In the genomic region with DNA sequence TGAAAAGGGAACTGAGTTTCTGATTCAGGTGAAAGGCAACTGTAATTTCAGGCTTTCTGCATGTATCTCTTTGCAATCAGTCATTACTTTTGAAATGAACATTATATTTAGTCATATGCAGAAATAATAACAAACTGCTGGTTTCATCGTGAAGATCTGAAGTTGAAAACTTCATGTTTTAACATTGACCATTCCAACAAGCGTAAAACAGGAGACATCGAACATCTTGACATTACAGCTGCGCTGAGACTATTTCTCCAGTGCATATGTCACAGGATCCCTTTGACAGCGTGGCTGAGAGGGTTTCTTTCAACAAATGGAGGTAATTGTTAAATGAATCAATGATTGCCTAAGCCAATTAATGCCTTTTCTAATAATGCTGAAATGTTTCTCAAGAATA, we compare ENCODE assay signal across 20 cellular contexts. TPM values are rescaled to one million over a fixed set of nuclear protein-coding genes. Genes with fewer than 3 reads are reported as not detected.
DNase-seq lines count a peak whose midpoint lies in the region; ATAC-seq and TF ChIP-seq lines count a peak whose summit lies in the region.
"Had no signal": no experiment of that assay in that cellular context is flagged by ENCODE, and none has a peak within 500 bp of the region (broad histone marks: within the 10 kb centered on the region; RNA-seq: fewer than 3 reads in every experiment).

No MANE protein-coding gene starts in this region.

- no peaks in the 10 kb centered on the region for H3K9me3 ChIP-seq in OCI-LY3 (ENCODE audit: insufficient read depth, low read length)
- no peaks in the 10 kb centered on the region for H3K9me3 ChIP-seq in colonic mucosa
- no peaks in the 10 kb centered on the region for H3K9me3 ChIP-seq in parathyroid adenoma (ENCODE audit: control insufficient read depth, low read length)
- H3K9me3 ChIP-seq: BE2C had no signal

- WGBS in lower leg skin, 2 donors: 93 to 95% methylated on average over 5 of the region's 5 CpGs

- DNase-seq in colonic mucosa (no peak), lower leg skin (ENCODE audit: low spot score in 2 of 2) (no peak)
- no peak for DNase-seq in stimulated activated naive CD8-positive, alpha-beta T cell treated with anti-CD3 and anti-CD28 coated beads, Interleukin-15, Interleukin-2, amounts not matched to agents 100 U/mL and 50 U/mL, for 24 hours
- DNase-seq in activated CD4-positive, alpha-beta T cell treated with anti-CD3 and anti-CD28 coated beads, Interleukin-2, amount 50 U/mL, for 48 hours: no peak
- DNase-seq: BE2C; C1 segment of cervical spinal cord; CD4-positive, CD25-positive, alpha-beta regulatory T cell; CD8-positive, alpha-beta memory T cell; COR-L47; DMS 273 treated with DMSO at 0.1 percent for 48 hours; DMS53; DND-41; EL; HCEC 1CT; HFFc6 had no signal

- H3K27ac ChIP-seq in OCI-LY3 (ENCODE audit: low read length) (no peak overlapping the region), colonic mucosa (peak overlapping the region; percentile 88), parathyroid adenoma (no peak overlapping the region)
- H3K27ac ChIP-seq: HL-60 had no signal

- H3K36me3 ChIP-seq in OCI-LY3 (replicated peaks; ENCODE audit: low read depth, low read length): no peaks in the 10 kb centered on the region
- H3K36me3 ChIP-seq in colonic mucosa: no peaks in the 10 kb centered on the region
- H3K36me3 ChIP-seq in parathyroid adenoma (ENCODE audit: control insufficient read depth, insufficient read depth, low read length): no peaks in the 10 kb centered on the region
- H3K36me3 ChIP-seq: BE2C had no signal

- intact Hi-C loops in colonic mucosa (cut with DNase I) (no loop called here), lower leg skin (cut with DNase I; ENCODE audit: low total_unique reads) (no loop called here)

- H3K27me3 ChIP-seq in OCI-LY3 (ENCODE audit: low read depth, low read length) (no peaks in the 10 kb centered on the region), colonic mucosa (no peaks in the 10 kb centered on the region), parathyroid adenoma (ENCODE audit: control insufficient read depth, insufficient read depth, low read length) (no peaks in the 10 kb centered on the region)
- H3K27me3 ChIP-seq: BE2C had no signal

- H3K4me3 ChIP-seq in OCI-LY3 (ENCODE audit: low read length): no peak overlapping the region
- H3K4me3 ChIP-seq in colonic mucosa: no peak overlapping the region
- H3K4me3 ChIP-seq in parathyroid adenoma (ENCODE audit: low read depth, low read length): no peak overlapping the region
- no peak overlapping the region for H3K4me3 ChIP-seq in lower leg skin (ENCODE audit: low read depth, poor library complexity, severe bottlenecking)
- H3K4me3 ChIP-seq: GM12878, GM23338 had no signal

- H2AFZ ChIP-seq in OCI-LY3 (ENCODE audit: low read depth, low read length): no peak overlapping the region
- peak overlapping the region; percentile 68 for H2AFZ ChIP-seq in parathyroid adenoma
- H2AFZ ChIP-seq: GM23338 had no signal

- TF ChIP-seq POLR2A in lower leg skin (IDR thresholded peaks at IDR 0.05): no peak

- H3K4me2 ChIP-seq in OCI-LY3 (ENCODE audit: low read length) (0 out of 2 replicates have a peak overlapping the region, but pooled peaks have one; percentile 9), parathyroid adenoma (ENCODE audit: low read length) (no peak overlapping the region)
- H3K4me2 ChIP-seq: GM23338 had no signal

- H4K20me1 ChIP-seq in OCI-LY3 (ENCODE audit: insufficient read depth, low read length): no peaks in the 10 kb centered on the region

- TF ChIP-seq CTCF in OCI-LY3 (IDR thresholded peaks at IDR 0.05; ENCODE audit: low read depth, low read length) (no peak), colonic mucosa (IDR thresholded peaks at IDR 0.05) (no peak), parathyroid adenoma (IDR thresholded peaks at IDR 0.05) (no peak), lower leg skin (IDR thresholded peaks at IDR 0.05) (no peak)

- H3K9ac ChIP-seq in OCI-LY3 (ENCODE audit: low read length) (no peak overlapping the region), colonic mucosa (ENCODE audit: low read depth in 2 of 2, low read length in 2 of 2) (no peak overlapping the region), parathyroid adenoma (no peak overlapping the region)

- H3K4me1 ChIP-seq in OCI-LY3 (ENCODE audit: low read length) (peaks cover 28% of the 10 kb centered on the region), colonic mucosa (peaks cover 4% of the 10 kb centered on the region), parathyroid adenoma (peaks cover 7% of the 10 kb centered on the region)
- H3K4me1 ChIP-seq: BE2C had no signal

- H3K79me2 ChIP-seq in OCI-LY3 (ENCODE audit: low read length) (no peaks in the 10 kb centered on the region), parathyroid adenoma (no peaks in the 10 kb centered on the region)

- no peak for ATAC-seq in stimulated activated naive CD8-positive, alpha-beta T cell treated with anti-CD3 and anti-CD28 coated beads, Interleukin-15, Interleukin-2, amounts not matched to agents 100 U/mL and 50 U/mL, for 24 hours
- ATAC-seq: GM12878, GM23338 had no signal

RNA-seq across cellular contexts. Expression of gene ZSWIM6, which starts 38.2 kb away (rescaled TPM):
- total RNA-seq in colonic mucosa: 10 to 100 TPM; 16.4 to 24.5 TPM
- total RNA-seq in lower leg skin: 1 to 10 TPM; 7.1 to 8.7 (median 8.1) TPM
